In genomic region chr11:126942146-126942545, GRCh38 we compare ENCODE assay signal across 32 cellular contexts. TPM values are rescaled to one million over a fixed set of nuclear protein-coding genes. Genes with fewer than 3 reads are reported as not detected.
"Had no signal": no experiment of that assay in that cellular context is flagged by ENCODE, and none has a peak within 500 bp of the region (broad histone marks: within the 10 kb centered on the region; RNA-seq: fewer than 3 reads in every experiment).

No MANE protein-coding gene starts in this region.

- H3K4me3 ChIP-seq: ascending aorta, cardiac muscle cell had no signal

- ATAC-seq: activated CD4-positive, alpha-beta T cell treated with anti-CD3 and anti-CD28 coated beads for 36 hours; activated CD4-positive, CD25-positive, alpha-beta regulatory T cell treated with anti-CD3 and anti-CD28 coated beads, Interleukin-2, amount 50 U/mL, for 24 hours; activated CD8-positive, alpha-beta memory T cell treated with anti-CD3 and anti-CD28 coated beads, Interleukin-2, amount 10 ng/mL, durations not matched to agents 7 days and 5 days; activated CD8-positive, alpha-beta T cell treated with anti-CD3 and anti-CD28 coated beads, Interleukin-2, amount 10 ng/mL, durations not matched to agents 7 days and 5 days; activated naive CD8-positive, alpha-beta T cell treated with anti-CD3 and anti-CD28 coated beads, Interleukin-2, amount 50 U/mL, for 24 hours; WTC11 had no signal

- FAIRE-seq: bronchial epithelial cell, TTC549 had no signal

- H3K9me3 ChIP-seq: ascending aorta had no signal

- H3K4me1 ChIP-seq: ascending aorta had no signal

- H3K27me3 ChIP-seq: ascending aorta had no signal

- H3K27ac ChIP-seq: ascending aorta, cardiac muscle cell, WERI-Rb-1 had no signal

- DNase-seq: activated CD4-positive, alpha-beta memory T cell treated with anti-CD3 and anti-CD28 coated beads, Interleukin-2, amount 10 ng/mL, durations not matched to agents 7 days and 5 days; activated CD4-positive, alpha-beta T cell treated with anti-CD3 and anti-CD28 coated beads for 1 hour; activated CD4-positive, alpha-beta T cell treated with anti-CD3 and anti-CD28 coated beads for 36 hours; activated CD4-positive, alpha-beta T cell treated with anti-CD3 and anti-CD28 coated beads for 48 hours; activated CD4-positive, alpha-beta T cell treated with anti-CD3 and anti-CD28 coated beads, Interleukin-2, amount 10 ng/mL, durations not matched to agents 7 days and 5 days; activated CD4-positive, alpha-beta T cell treated with anti-CD3 and anti-CD28 coated beads, Interleukin-2, amount 50 U/mL, for 48 hours; activated CD4-positive, CD25-positive, alpha-beta regulatory T cell; activated CD8-positive, alpha-beta memory T cell treated with anti-CD3 and anti-CD28 coated beads for 24 hours; activated CD8-positive, alpha-beta memory T cell treated with anti-CD3 and anti-CD28 coated beads, Interleukin-2, amount 10 ng/mL, durations not matched to agents 7 days and 5 days; activated CD8-positive, alpha-beta memory T cell treated with anti-CD3 and anti-CD28 coated beads, Interleukin-2, amount 50 U/mL, for 48 hours; activated CD8-positive, alpha-beta T cell treated with anti-CD3 and anti-CD28 coated beads, Interleukin-2, amount 10 ng/mL, durations not matched to agents 7 days and 5 days; activated effector memory CD4-positive, alpha-beta T cell treated with Interleukin-2 at 50 U/mL for 16 hours; activated gamma-delta T cell; activated naive CD4-positive, alpha-beta T cell treated with anti-CD3 and anti-CD28 coated beads, Interleukin-2, amount 10 ng/mL, durations not matched to agents 7 days and 5 days; activated naive CD4-positive, alpha-beta T cell treated with Interleukin-2 at 50 U/mL for 16 hours; activated naive CD8-positive, alpha-beta T cell treated with anti-CD3 and anti-CD28 coated beads, Interleukin-2, amount 10 ng/mL, durations not matched to agents 7 days and 5 days; activated naive CD8-positive, alpha-beta T cell treated with anti-CD3 and anti-CD28 coated beads, Interleukin-2, amount 50 U/mL, for 24 hours; activated T-cell treated with anti-CD3 and anti-CD28 coated beads, Interleukin-2, amount 50 U/mL, for 24 hours; activated T-cell treated with anti-CD3 and anti-CD28 coated beads, Interleukin-2, amount 50 U/mL, for 48 hours; amygdala; central memory CD4-positive, alpha-beta T cell; T-helper 1 cell; T-helper 2 cell; T-helper 9 cell; WERI-Rb-1 had no signal

- H3K36me3 ChIP-seq: ascending aorta, cardiac muscle cell, WERI-Rb-1 had no signal

RNA-seq across cellular contexts. Expression of gene KIRREL3, which starts 58.4 kb away (rescaled TPM):
- total RNA-seq: activated CD4-positive, alpha-beta memory T cell treated with anti-CD3 and anti-CD28 coated beads, Interleukin-2, amount 10 ng/mL, durations not matched to agents 7 days and 5 days; activated CD4-positive, alpha-beta T cell treated with anti-CD3 and anti-CD28 coated beads for 36 hours; activated CD4-positive, alpha-beta T cell treated with anti-CD3 and anti-CD28 coated beads, Interleukin-2, amount 10 ng/mL, durations not matched to agents 7 days and 5 days; activated CD8-positive, alpha-beta memory T cell treated with anti-CD3 and anti-CD28 coated beads, Interleukin-2, amount 10 ng/mL, durations not matched to agents 7 days and 5 days; activated CD8-positive, alpha-beta T cell treated with anti-CD3 and anti-CD28 coated beads, Interleukin-2, amount 10 ng/mL, durations not matched to agents 7 days and 5 days; activated naive CD8-positive, alpha-beta T cell treated with anti-CD3 and anti-CD28 coated beads, Interleukin-2, amount 10 ng/mL, durations not matched to agents 7 days and 5 days; activated T-helper 2 cell treated with anti-CD3 and anti-CD28 coated beads, Interferon-gamma antibody, Interleukin-2, Interleukin-4, amounts not matched to agents 10 μg/mL and 5 μg/mL and 100 μg/mL, durations not matched to agents 14 hours and 24 hours and 36 hours; ascending aorta; bronchial epithelial cell had no signal
